In genomic region chrY:20787076-20787475, GRCh38 we compare ENCODE assay signal across 28 cellular contexts. TPM values are rescaled to one million over a fixed set of nuclear protein-coding genes. Genes with fewer than 3 reads are reported as not detected.
DNase-seq lines count a peak whose midpoint lies in the region; ATAC-seq and TF ChIP-seq lines count a peak whose summit lies in the region.
"Had no signal": no experiment of that assay in that cellular context is flagged by ENCODE, and none has a peak within 500 bp of the region (broad histone marks: within the 10 kb centered on the region; RNA-seq: fewer than 3 reads in every experiment).

No MANE protein-coding gene starts in this region.

- no peak for DNase-seq in activated naive CD4-positive, alpha-beta T cell treated with anti-CD3 and anti-CD28 coated beads, Interleukin-2, amount 10 ng/mL, durations not matched to agents 7 days and 5 days
- no peak for DNase-seq in activated naive CD4-positive, alpha-beta T cell treated with Interleukin-2 at 50 U/mL for 16 hours
- no peak for DNase-seq in NCI-H2029 treated with DMSO at 0.1 percent for 48 hours (lab: John Stamatoyannopoulos, UW)
- DNase-seq in NCI-H2171 treated with DMSO at 0.1 percent for 48 hours (lab: John Stamatoyannopoulos, UW), result no peak
- no peak for DNase-seq in smooth muscle cell (lab: John Stamatoyannopoulos, UW; ENCODE audit: unreplicated experiment)
- DNase-seq in left ventricle myocardium inferior, result no peak
- DNase-seq: activated CD4-positive, alpha-beta T cell treated with anti-CD3 and anti-CD28 coated beads, Interleukin-2, amount 50 U/mL, for 1 hour; activated gamma-delta T cell treated with Interleukin-2 at 50 U/mL for 16 hours; amniotic stem cell; GF-D8; GM23248; KBM-7; left colon; naive thymus-derived CD8-positive, alpha-beta T cell; NCI-H146; NCI-H2171; NCI-H748 treated with DMSO at 0.1 percent for 48 hours; right lobe of liver; stimulated activated CD4-positive, alpha-beta T cell treated with anti-CD3 and anti-CD28 coated beads, Interleukin-15, amount 100 ng/mL, for 24 hours; testis had no signal

- H2AFZ ChIP-seq in smooth muscle cell (ENCODE audit: low read depth), result no peak overlapping the region
- H2AFZ ChIP-seq: GM23248 had no signal

- H3K79me2 ChIP-seq in smooth muscle cell (ENCODE audit: low read depth), result no peaks in the 10 kb centered on the region

- H3K9ac ChIP-seq in smooth muscle cell (ENCODE audit: low read depth), result no peak overlapping the region
- H3K9ac ChIP-seq: GM23248 had no signal

- H3K27ac ChIP-seq in smooth muscle cell (ENCODE audit: low read depth), result no peak overlapping the region
- H3K27ac ChIP-seq in left ventricle myocardium inferior (replicated peaks), result no peak overlapping the region
- H3K27ac ChIP-seq: C4-2B, GM23248, right lobe of liver, testis, vagina had no signal

- peak overlapping the region; percentile 70 for H3K27ac Mint-ChIP-seq in activated naive CD4-positive, alpha-beta T cell treated with anti-CD3 and anti-CD28 coated beads, Interleukin-2, amount 10 ng/mL, durations not matched to agents 7 days and 5 days

- no peaks in the 10 kb centered on the region for H3K27me3 Mint-ChIP-seq in activated naive CD4-positive, alpha-beta T cell treated with anti-CD3 and anti-CD28 coated beads, Interleukin-2, amount 10 ng/mL, durations not matched to agents 7 days and 5 days
- H3K27me3 Mint-ChIP-seq: naive thymus-derived CD8-positive, alpha-beta T cell had no signal

- H3K36me3 Mint-ChIP-seq in activated naive CD4-positive, alpha-beta T cell treated with anti-CD3 and anti-CD28 coated beads, Interleukin-2, amount 10 ng/mL, durations not matched to agents 7 days and 5 days, result peaks cover 11% of the 10 kb centered on the region
- H3K36me3 Mint-ChIP-seq: naive thymus-derived CD8-positive, alpha-beta T cell had no signal

- intact Hi-C loops in left ventricle myocardium inferior (cut with micrococcal nuclease), result no loop called here

- no peaks in the 10 kb centered on the region for H3K36me3 ChIP-seq in smooth muscle cell (ENCODE audit: low read depth)
- no peaks in the 10 kb centered on the region for H3K36me3 ChIP-seq in left ventricle myocardium inferior
- H3K36me3 ChIP-seq: right lobe of liver, vagina had no signal

- no peak for TF ChIP-seq CTCF in smooth muscle cell (IDR thresholded peaks at IDR 0.05; ENCODE audit: borderline replicate concordance, insufficient read depth, poor library complexity, severe bottlenecking)
- TF ChIP-seq CTCF in left ventricle myocardium inferior (IDR thresholded peaks at IDR 0.05; ENCODE audit: borderline replicate concordance), result no peak

- no peaks in the 10 kb centered on the region for H3F3A ChIP-seq in smooth muscle cell (ENCODE audit: low read depth)

- H3K4me1 ChIP-seq in smooth muscle cell (ENCODE audit: low read depth) (no peaks in the 10 kb centered on the region), left ventricle myocardium inferior (no peaks in the 10 kb centered on the region)
- H3K4me1 ChIP-seq: right lobe of liver, testis, vagina had no signal

- WGBS in smooth muscle cell (ENCODE audit: low lambda C conversion rate), result no CpG with 5 or more reads among the region's 3 CpGs

- H3K4me3 ChIP-seq in smooth muscle cell (no peak overlapping the region), left ventricle myocardium inferior (no peak overlapping the region)
- H3K4me3 ChIP-seq: GM23248, right lobe of liver, testis, vagina had no signal

- H3K27me3 ChIP-seq in smooth muscle cell (ENCODE audit: low read depth) (no peaks in the 10 kb centered on the region), left ventricle myocardium inferior (ENCODE audit: low read depth) (no peaks in the 10 kb centered on the region)
- H3K27me3 ChIP-seq: right lobe of liver, testis, vagina had no signal

- H3K9me3 Mint-ChIP-seq in activated naive CD4-positive, alpha-beta T cell treated with anti-CD3 and anti-CD28 coated beads, Interleukin-2, amount 10 ng/mL, durations not matched to agents 7 days and 5 days, result peaks cover 6% of the 10 kb centered on the region
- H3K9me3 Mint-ChIP-seq: naive thymus-derived CD8-positive, alpha-beta T cell had no signal

- H3K4me1 Mint-ChIP-seq in activated naive CD4-positive, alpha-beta T cell treated with anti-CD3 and anti-CD28 coated beads, Interleukin-2, amount 10 ng/mL, durations not matched to agents 7 days and 5 days, result peaks cover 61% of the 10 kb centered on the region

- no peaks in the 10 kb centered on the region for H3K9me3 ChIP-seq in smooth muscle cell (replicated peaks; ENCODE audit: low read depth)
- no peaks in the 10 kb centered on the region for H3K9me3 ChIP-seq in left ventricle myocardium inferior (replicated peaks)
- H3K9me3 ChIP-seq: right lobe of liver, testis, vagina had no signal

- H3K4me2 ChIP-seq in smooth muscle cell, result no peak overlapping the region

- no peak overlapping the region for H3K4me3 Mint-ChIP-seq in activated naive CD4-positive, alpha-beta T cell treated with anti-CD3 and anti-CD28 coated beads, Interleukin-2, amount 10 ng/mL, durations not matched to agents 7 days and 5 days

- ATAC-seq in HG02623 (IDR thresholded peaks at IDR 0.05; ENCODE audit: unreplicated experiment), result peak; percentile 81
- ATAC-seq in HG03280 (IDR thresholded peaks at IDR 0.05; ENCODE audit: unreplicated experiment), result peak; percentile 89
- ATAC-seq: left colon; naive thymus-derived CD8-positive, alpha-beta T cell; right lobe of liver; Right ventricle myocardium inferior had no signal

- H4K20me1 ChIP-seq in smooth muscle cell (ENCODE audit: low read depth), result no peaks in the 10 kb centered on the region

- CTCF ChIA-PET in activated naive CD4-positive, alpha-beta T cell treated with anti-CD3 and anti-CD28 coated beads, Interleukin-2, amount 10 ng/mL, durations not matched to agents 7 days and 5 days (lab: Charles Lee), result no interaction called here

RNA-seq across cellular contexts. Expression of gene RPS4Y2, which starts 31.2 kb away (rescaled TPM):
- not detected in 2 replicates for total RNA-seq in smooth muscle cell
- not detected in 2 replicates for polyA plus RNA-seq in smooth muscle cell
- not detected for total RNA-seq in left ventricle myocardium inferior
- total RNA-seq: A673; GM23248; HT-29; left colon; naive thymus-derived CD8-positive, alpha-beta T cell; OCI-LY7; right lobe of liver; Right ventricle myocardium inferior; vagina had no signal
- polyA plus RNA-seq: GM23248; naive thymus-derived CD8-positive, alpha-beta T cell had no signal
